In the genomic region with DNA sequence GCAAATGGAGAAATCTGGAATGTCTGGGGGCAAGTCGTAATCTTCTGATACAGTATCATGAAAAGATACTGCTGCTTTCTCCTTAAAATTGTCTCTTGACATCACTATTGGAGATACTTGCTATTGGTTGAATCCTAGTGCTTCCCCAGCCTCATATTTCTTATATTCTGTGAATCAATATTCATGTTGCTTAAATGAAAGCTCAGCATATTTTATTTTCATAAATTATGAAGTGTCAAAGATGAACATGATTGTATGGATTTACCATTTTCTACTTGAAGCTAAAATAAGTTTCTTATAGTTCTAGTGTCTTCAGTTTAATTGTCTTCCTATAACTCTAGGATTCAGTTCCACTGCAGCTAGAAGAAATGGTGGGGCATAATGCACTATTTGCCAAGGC, we compare ENCODE assay signal across 9 cellular contexts.
"Had no signal": no experiment of that assay in that cellular context is flagged by ENCODE, and none has a peak within 500 bp of the region (broad histone marks: within the 10 kb centered on the region; RNA-seq: fewer than 3 reads in every experiment).

No MANE protein-coding gene starts in this region.

- H3K27ac Mint-ChIP-seq: HFFc6, IgD-negative memory B cell had no signal

- ATAC-seq: HCT116 had no signal

- H3K36me3 ChIP-seq: HAP-1 had no signal

- H3K4me3 Mint-ChIP-seq: HFFc6, IgD-negative memory B cell had no signal

- H2AFZ ChIP-seq: GM23248 had no signal

- H3K27ac ChIP-seq: GM23248, HL-60 had no signal

- H3K9me3 ChIP-seq: HAP-1 had no signal

- H3K9ac ChIP-seq: GM23248 had no signal

- DNase-seq: GM23248, GOT3, H7, HFFc6, KG1 had no signal

- H3K4me3 ChIP-seq: GM23248, HAP-1 had no signal

- H3K36me3 Mint-ChIP-seq: IgD-negative memory B cell had no signal

- H3K9me3 Mint-ChIP-seq: HFFc6 had no signal
